6 cellular contexts compared by ENCODE assay signal in genomic region chr19:1250374-1251232, GRCh38. TPM values are rescaled to one million over a fixed set of nuclear protein-coding genes. Genes with fewer than 3 reads are reported as not detected.
DNase-seq lines count a peak whose midpoint lies in the region; ATAC-seq and TF ChIP-seq lines count a peak whose summit lies in the region.

No MANE protein-coding gene starts in this region.

- H3K36me3 ChIP-seq in HAP-1 (replicated peaks) (peaks cover 34% of the 10 kb centered on the region), SJSA1 (peaks cover 55% of the 10 kb centered on the region), endodermal cell (ENCODE audit: control insufficient read depth, insufficient read depth, low read length) (peaks cover 37% of the 10 kb centered on the region)

- peak overlapping the region; percentile 91 for H3K27ac Mint-ChIP-seq in endodermal cell

- H3K27ac ChIP-seq in SJSA1 (peak overlapping the region; percentile 94), endodermal cell (ENCODE audit: low read depth, low read length) (peak overlapping the region; percentile 91)

- WGBS in endodermal cell (ENCODE audit: insufficient coverage in 1 of 2, insufficient read length in 1 of 2), 2 experiments: 0% methylated on average over 5 to 92 of the region's 97 CpGs

- ATAC-seq in HG03196 (IDR thresholded peaks at IDR 0.05; ENCODE audit: unreplicated experiment) (no peak), HG02973 (IDR thresholded peaks at IDR 0.05; ENCODE audit: unreplicated experiment) (no peak)

- H3K4me3 Mint-ChIP-seq in endodermal cell: peak overlapping the region; percentile 87

- H3K9me3 Mint-ChIP-seq in endodermal cell: no peaks in the 10 kb centered on the region

- H3K36me3 Mint-ChIP-seq in endodermal cell (ENCODE audit: low read depth): peaks cover 27% of the 10 kb centered on the region

- H3K9ac ChIP-seq in endodermal cell (ENCODE audit: extremely low read depth, low read length, poor library complexity, severe bottlenecking): peak overlapping the region; percentile 95

- no peaks in the 10 kb centered on the region for H3K27me3 Mint-ChIP-seq in endodermal cell (ENCODE audit: insufficient read depth)

- in situ Hi-C loops in HAP-1 (cut with MboI; ENCODE audit: low sequenced_read_pairs): no loop called here

- H3K9me3 ChIP-seq in HAP-1 (no peaks in the 10 kb centered on the region), SJSA1 (replicated peaks) (no peaks in the 10 kb centered on the region; the same call in 1 of the 2 replicates), endodermal cell (ENCODE audit: control insufficient read depth, low read length) (no peaks in the 10 kb centered on the region)

- DNase-seq in HAP-1 (ENCODE audit: low spot score in 2 of 2): peak; percentile 76 to 89
- DNase-seq in SJSA1 (ENCODE audit: low read depth in 1 of 2, low spot score in 2 of 2): peak in 1 of 2 experiments; percentile 86
- peak; percentile 84 for DNase-seq in endodermal cell
- DNase-seq in occipital lobe (lab: John Stamatoyannopoulos, UW): peak; percentile 48

- H3K4me1 ChIP-seq in HAP-1: 0 out of 2 replicates have a peak, but pooled peaks cover 4% of the 10 kb centered on the region
- peaks cover 55% of the 10 kb centered on the region for H3K4me1 ChIP-seq in SJSA1 (replicated peaks)
- H3K4me1 ChIP-seq in endodermal cell (ENCODE audit: control insufficient read depth, insufficient read depth, low read length): peaks cover 5% of the 10 kb centered on the region

- TF ChIP-seq CTCF in endodermal cell (conservative IDR thresholded peaks at IDR 0.05): no peak

- H3K4me3 ChIP-seq in HAP-1 (peak overlapping the region; percentile 83), SJSA1 (peak overlapping the region; percentile 89), endodermal cell (ENCODE audit: low read length) (peak overlapping the region; percentile 85)

- H3K27me3 ChIP-seq in HAP-1 (ENCODE audit: low read depth): no peaks in the 10 kb centered on the region
- H3K27me3 ChIP-seq in SJSA1 (replicated peaks): no peaks in the 10 kb centered on the region
- no peaks in the 10 kb centered on the region for H3K27me3 ChIP-seq in endodermal cell (ENCODE audit: control insufficient read depth, insufficient read depth, low read length, poor library complexity, severe bottlenecking)

- no peaks in the 10 kb centered on the region for H3K4me1 Mint-ChIP-seq in endodermal cell

RNA-seq across cellular contexts. Expression of gene MIDN, which starts 2.2 kb away (rescaled TPM):
- 3.7 and 7.2 TPM in 2 replicates for total RNA-seq in SJSA1 (2014; rRNA removed; shearing (Covaris generic))
- total RNA-seq in endodermal cell: 100 to 1,000 TPM; 183 to 185 TPM
- polyA plus RNA-seq in endodermal cell (2013, experiment 1 of 2): 126 TPM
- 115 TPM for polyA plus RNA-seq in endodermal cell (2013, experiment 2 of 2)
- total RNA-seq in occipital lobe: 15.3 TPM

RNA-seq across cellular contexts. Expression of gene ATP5F1D, which starts 9.1 kb away (rescaled TPM):
- total RNA-seq in SJSA1 (2014; rRNA removed; shearing (Covaris generic)): 42.4 and 68.8 TPM in 2 replicates
- 100 to 1,000 TPM; 144 to 159 TPM for total RNA-seq in endodermal cell
- 108 TPM for polyA plus RNA-seq in endodermal cell (2013, experiment 1 of 2)
- polyA plus RNA-seq in endodermal cell (2013, experiment 2 of 2): 96.0 TPM
- 11.9 TPM for total RNA-seq in occipital lobe

RNA-seq across cellular contexts. Expression of gene CBARP, which starts 12.8 kb away (rescaled TPM):
- total RNA-seq in SJSA1 (2014; rRNA removed; shearing (Covaris generic)): 0.50 and 1.6 TPM in 2 replicates
- total RNA-seq in endodermal cell: 10 to 100 TPM; 21.5 to 28.5 TPM
- 26.4 TPM for polyA plus RNA-seq in endodermal cell (2013, experiment 1 of 2)
- 19.3 TPM for polyA plus RNA-seq in endodermal cell (2013, experiment 2 of 2)
- total RNA-seq in occipital lobe: 6.6 TPM

RNA-seq across cellular contexts. Expression of gene CIRBP, which starts 18.5 kb away (rescaled TPM):
- total RNA-seq in SJSA1 (2014; rRNA removed; shearing (Covaris generic)): 314 and 318 TPM in 2 replicates
- total RNA-seq in endodermal cell: 100 to 1,000 TPM; 282 to 301 TPM
- polyA plus RNA-seq in endodermal cell (2013, experiment 1 of 2): 403 TPM
- polyA plus RNA-seq in endodermal cell (2013, experiment 2 of 2): 310 TPM
- total RNA-seq in occipital lobe: 598 TPM

RNA-seq across cellular contexts. Expression of gene FAM174C, which starts 24.7 kb away (rescaled TPM):
- total RNA-seq in SJSA1 (2014; rRNA removed; shearing (Covaris generic)): 32.2 and 40.6 TPM in 2 replicates
- 10 to 100 TPM; 45.1 to 46.0 TPM for total RNA-seq in endodermal cell
- polyA plus RNA-seq in endodermal cell (2013, experiment 1 of 2): 18.2 TPM
- polyA plus RNA-seq in endodermal cell (2013, experiment 2 of 2): 19.0 TPM
- total RNA-seq in occipital lobe: 6.7 TPM

Comparison
In these comparisons a context has a peak if more than half of its experiments do, and no peak if none do; other contexts are left out.
1. RNA of gene MIDN, which starts 2.2 kb away (total RNA-seq): 183 to 185 TPM in endodermal cell; 15.3 TPM in occipital lobe (single experiment) and 3.7 to 7.2 TPM in SJSA1; every median in the first group is over 10 times any median in the second.
2. Peak in every context shown above with its lines, with median percentiles within 50 percentile points of each other: H3K4me3 ChIP-seq.